In genomic region chr5:39604491-39604890, GRCh38 we compare ENCODE assay signal across 19 cellular contexts.
DNase-seq lines count a peak whose midpoint lies in the region; ATAC-seq and TF ChIP-seq lines count a peak whose summit lies in the region.
"Had no signal": no experiment of that assay in that cellular context is flagged by ENCODE, and none has a peak within 500 bp of the region (broad histone marks: within the 10 kb centered on the region; RNA-seq: fewer than 3 reads in every experiment).

No MANE protein-coding gene starts in this region.

- H3K4me3 Mint-ChIP-seq in GM23338, result no peak overlapping the region
- H3K4me3 Mint-ChIP-seq: CD4-positive, alpha-beta T cell had no signal

- no peaks in the 10 kb centered on the region for H4K20me1 ChIP-seq in osteoblast (ENCODE audit: insufficient read depth, low read length)
- no peaks in the 10 kb centered on the region for H4K20me1 ChIP-seq in GM23338 (replicated peaks; ENCODE audit: insufficient read depth)

- no peaks in the 10 kb centered on the region for H3K9me3 ChIP-seq in osteoblast (ENCODE audit: low read depth, low read length)

- TF ChIP-seq CTCF in astrocyte of the spinal cord (IDR thresholded peaks at IDR 0.05; ENCODE audit: low read depth, low read length), result no peak
- no peak for TF ChIP-seq CTCF in osteoblast (IDR thresholded peaks at IDR 0.05; ENCODE audit: extremely low read depth, low read depth, low read length)
- no peak for TF ChIP-seq CTCF in GM23338 (conservative IDR thresholded peaks at IDR 0.05; ENCODE audit: low read depth in 2 of 2)

- H3K36me3 Mint-ChIP-seq in GM23338 (ENCODE audit: low read depth), result no peaks in the 10 kb centered on the region

- H3K9me3 Mint-ChIP-seq in GM23338, result no peaks in the 10 kb centered on the region
- H3K9me3 Mint-ChIP-seq: CD4-positive, alpha-beta T cell had no signal

- H3K79me2 ChIP-seq in osteoblast (ENCODE audit: insufficient read depth, low read length) (no peaks in the 10 kb centered on the region), GM23338 (replicated peaks; ENCODE audit: insufficient read depth) (no peaks in the 10 kb centered on the region)

- no peaks in the 10 kb centered on the region for H3K4me1 Mint-ChIP-seq in GM23338

- no peaks in the 10 kb centered on the region for H3K9me2 ChIP-seq in GM23338 (ENCODE audit: insufficient read depth)

- peak; percentile 85 for DNase-seq in LHCN-M2 (ENCODE audit: low read depth)
- peak; percentile 42 for DNase-seq in astrocyte of the spinal cord (ENCODE audit: low read depth, low spot score)
- DNase-seq in fibroblast of the conjunctiva (ENCODE audit: low read depth), result peak; percentile 59
- DNase-seq in osteoblast (ENCODE audit: insufficient read length, low spot score, missing footprints), result no peak
- DNase-seq in AG20443 (ENCODE audit: low spot score), result no peak
- DNase-seq in middle frontal gyrus (ENCODE audit: extremely low spot score, low spot score), result no peak
- no peak for DNase-seq in GM23338 (ENCODE audit: low spot score)
- DNase-seq: Calu3; CD4-positive, alpha-beta T cell; DMS79 treated with DMSO at 0.1 percent for 48 hours; GOT3; NCI-H1092 treated with DMSO at 0.1 percent for 48 hours; NCI-H1694 treated with DMSO at 0.1 percent for 48 hours; NCI-H446; NCI-H774 had no signal

- H3K27me3 Mint-ChIP-seq in GM23338 (ENCODE audit: insufficient read depth, low read depth, poor library complexity), result no peaks in the 10 kb centered on the region

- H2AFZ ChIP-seq in osteoblast (ENCODE audit: low read length), result peak overlapping the region; percentile 37
- no peak overlapping the region for H2AFZ ChIP-seq in GM23338

- H3K4me2 ChIP-seq in osteoblast (ENCODE audit: insufficient read depth, low read length) (no peak overlapping the region), GM23338 (no peak overlapping the region)

- ATAC-seq in GM23338, result no peak
- ATAC-seq: Panc1, Right ventricle myocardium inferior had no signal

- H3K36me3 ChIP-seq in osteoblast (ENCODE audit: insufficient read depth, low read length), result no peaks in the 10 kb centered on the region
- H3K36me3 ChIP-seq in GM23338 (ENCODE audit: insufficient read depth), result no peaks in the 10 kb centered on the region

- H3K4me1 ChIP-seq in osteoblast (ENCODE audit: insufficient read depth, low read length) (peaks cover 8% of the 10 kb centered on the region), GM23338 (ENCODE audit: insufficient read depth) (no peaks in the 10 kb centered on the region)

- H3K4me3 ChIP-seq in astrocyte of the spinal cord (ENCODE audit: low read depth, low read length) (no peak overlapping the region), osteoblast (ENCODE audit: insufficient read depth, low read length) (no peak overlapping the region), GM23338 (no peak overlapping the region)
- H3K4me3 ChIP-seq: K562 had no signal

- no peaks in the 10 kb centered on the region for H3F3A ChIP-seq in GM23338 (replicated peaks; ENCODE audit: low read depth)

- H3K27ac Mint-ChIP-seq in GM23338, result no peak overlapping the region
- H3K27ac Mint-ChIP-seq: CD4-positive, alpha-beta T cell had no signal

- H3K27ac ChIP-seq in osteoblast (ENCODE audit: low read depth, low read length) (no peak overlapping the region), GM23338 (ENCODE audit: low read depth) (no peak overlapping the region)
- H3K27ac ChIP-seq: HL-60 had no signal

- in situ Hi-C loops in astrocyte of the spinal cord (cut with HindIII; ENCODE audit: low sequenced_read_pairs), result no loop called here

- H3K27me3 ChIP-seq in osteoblast (ENCODE audit: insufficient read depth, low read length) (no peaks in the 10 kb centered on the region), GM23338 (ENCODE audit: insufficient read depth) (no peaks in the 10 kb centered on the region)

TF ChIP-seq in GM23338, 12 proteins besides CTCF, POLR2A, EP300 and RAD21:
- TF ChIP-seq CREB1 (CRISPR knock-in tag; IDR thresholded peaks at IDR 0.05; ENCODE audit: low read depth) (no peak), POLR2AphosphoS5 (IDR thresholded peaks at IDR 0.05; ENCODE audit: low read depth) (no peak)
- TF ChIP-seq, protein P1, sequence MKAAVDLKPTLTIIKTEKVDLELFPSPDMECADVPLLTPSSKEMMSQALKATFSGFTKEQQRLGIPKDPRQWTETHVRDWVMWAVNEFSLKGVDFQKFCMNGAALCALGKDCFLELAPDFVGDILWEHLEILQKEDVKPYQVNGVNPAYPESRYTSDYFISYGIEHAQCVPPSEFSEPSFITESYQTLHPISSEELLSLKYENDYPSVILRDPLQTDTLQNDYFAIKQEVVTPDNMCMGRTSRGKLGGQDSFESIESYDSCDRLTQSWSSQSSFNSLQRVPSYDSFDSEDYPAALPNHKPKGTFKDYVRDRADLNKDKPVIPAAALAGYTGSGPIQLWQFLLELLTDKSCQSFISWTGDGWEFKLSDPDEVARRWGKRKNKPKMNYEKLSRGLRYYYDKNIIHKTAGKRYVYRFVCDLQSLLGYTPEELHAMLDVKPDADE (IDR thresholded peaks at IDR 0.05), result no peak

Comparison
In these comparisons a context has a peak if more than half of its experiments do, and no peak if none do; other contexts are left out.
1. DNase-seq: peak in LHCN-M2 (single experiment), astrocyte of the spinal cord (single experiment) and fibroblast of the conjunctiva (single experiment); none in osteoblast (single experiment), AG20443 (single experiment), middle frontal gyrus (single experiment) and GM23338 (single experiment).